18 cellular contexts compared by ENCODE assay signal in the genomic region with DNA sequence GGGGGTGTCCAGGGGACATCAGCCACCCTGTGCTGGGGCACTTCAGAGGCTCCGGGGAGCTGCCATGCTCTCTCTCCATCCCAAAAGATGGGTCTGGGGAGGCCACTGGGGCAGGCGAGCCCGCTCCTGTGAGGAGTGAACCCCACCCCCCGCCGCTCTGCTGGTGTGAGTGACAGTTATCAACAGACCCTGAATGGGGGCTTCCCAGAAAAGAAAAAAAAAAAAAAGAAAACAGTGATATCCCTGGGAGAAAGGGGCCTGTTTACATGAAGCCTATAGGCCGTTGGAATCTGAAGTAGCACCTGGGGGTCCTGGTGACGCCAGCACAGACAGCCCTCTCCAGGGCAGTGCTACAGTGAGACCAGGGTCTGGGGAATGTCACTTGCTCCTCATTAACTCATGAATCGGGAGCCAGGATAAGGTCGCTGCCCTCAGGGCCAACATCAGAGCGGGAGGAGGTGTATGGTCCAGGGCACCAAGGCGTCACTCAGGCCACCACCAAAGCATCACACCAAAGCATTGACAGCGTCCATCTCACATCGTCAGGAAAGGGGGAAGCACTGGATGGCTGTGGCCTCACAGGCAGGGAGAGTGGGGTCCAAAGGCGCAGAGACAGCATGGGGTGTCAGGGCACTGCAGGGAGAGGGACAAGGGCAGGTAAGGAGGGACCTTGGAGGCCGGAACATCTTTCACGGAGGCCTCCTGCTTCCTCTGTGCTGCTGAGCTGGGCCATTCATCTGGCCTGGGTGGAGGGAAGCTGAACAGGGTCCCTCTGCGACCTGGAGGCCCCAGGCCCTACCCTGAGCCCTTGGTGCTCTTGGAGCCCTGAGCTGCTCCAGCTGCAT. TPM values are rescaled to one million over a fixed set of nuclear protein-coding genes. Genes with fewer than 3 reads are reported as not detected.
A peak's percentile ranks its signal among the peaks of the same experiment; 100 is the strongest.
DNase-seq lines count a peak whose midpoint lies in the region; ATAC-seq and TF ChIP-seq lines count a peak whose summit lies in the region.
"Had no signal": no experiment of that assay in that cellular context is flagged by ENCODE, and none has a peak within 500 bp of the region (broad histone marks: within the 10 kb centered on the region; RNA-seq: fewer than 3 reads in every experiment).

No MANE protein-coding gene starts in this region.

- peaks cover 22% of the 10 kb centered on the region for H3K4me1 ChIP-seq in left ventricle myocardium inferior
- H3K4me1 ChIP-seq in effector memory CD4-positive, alpha-beta T cell (ENCODE audit: control insufficient read depth, insufficient read depth, low read length, poor library complexity, severe bottlenecking), result peaks cover 5% of the 10 kb centered on the region
- H3K4me1 ChIP-seq: breast epithelium, Caco-2 had no signal

- H3K9me3 Mint-ChIP-seq in activated CD8-positive, alpha-beta memory T cell treated with anti-CD3 and anti-CD28 coated beads, Interleukin-2, amount 10 ng/mL, durations not matched to agents 7 days and 5 days (ENCODE audit: low read depth), result no peaks in the 10 kb centered on the region
- H3K9me3 Mint-ChIP-seq in WTC11, result no peaks in the 10 kb centered on the region
- H3K9me3 Mint-ChIP-seq: activated CD4-positive, alpha-beta T cell treated with anti-CD3 and anti-CD28 coated beads, Interleukin-2, amount 10 ng/mL, durations not matched to agents 24 days and 14 days had no signal

- peaks cover 5% of the 10 kb centered on the region for H3K36me3 Mint-ChIP-seq in activated CD8-positive, alpha-beta memory T cell treated with anti-CD3 and anti-CD28 coated beads, Interleukin-2, amount 10 ng/mL, durations not matched to agents 7 days and 5 days
- no peaks in the 10 kb centered on the region for H3K36me3 Mint-ChIP-seq in WTC11

- H3K4me1 Mint-ChIP-seq in activated CD8-positive, alpha-beta memory T cell treated with anti-CD3 and anti-CD28 coated beads, Interleukin-2, amount 10 ng/mL, durations not matched to agents 7 days and 5 days, result peaks cover 34% of the 10 kb centered on the region
- peaks cover 11% of the 10 kb centered on the region for H3K4me1 Mint-ChIP-seq in WTC11

- H3K27ac ChIP-seq in left ventricle myocardium inferior (replicated peaks), result peak overlapping the region; percentile 93
- no peak overlapping the region for H3K27ac ChIP-seq in effector memory CD4-positive, alpha-beta T cell (ENCODE audit: insufficient read depth, low read length, poor library complexity, severe bottlenecking)
- H3K27ac ChIP-seq: breast epithelium, epithelial cell of prostate had no signal

- no peaks in the 10 kb centered on the region for H3K36me3 ChIP-seq in left ventricle myocardium inferior
- no peaks in the 10 kb centered on the region for H3K36me3 ChIP-seq in effector memory CD4-positive, alpha-beta T cell (ENCODE audit: control insufficient read depth, insufficient read depth, low read length)
- H3K36me3 ChIP-seq: breast epithelium had no signal

- H3K4me3 Mint-ChIP-seq in activated CD8-positive, alpha-beta memory T cell treated with anti-CD3 and anti-CD28 coated beads, Interleukin-2, amount 10 ng/mL, durations not matched to agents 7 days and 5 days, result no peak overlapping the region
- H3K4me3 Mint-ChIP-seq in WTC11, result no peak overlapping the region
- H3K4me3 Mint-ChIP-seq: activated CD4-positive, alpha-beta T cell treated with anti-CD3 and anti-CD28 coated beads, Interleukin-2, amount 10 ng/mL, durations not matched to agents 24 days and 14 days had no signal

- peak; percentile 10 for DNase-seq in activated CD8-positive, alpha-beta memory T cell treated with anti-CD3 and anti-CD28 coated beads, Interleukin-2, amount 50 U/mL, for 4 hours
- no peak for DNase-seq in activated CD8-positive, alpha-beta memory T cell treated with anti-CD3 and anti-CD28 coated beads, Interleukin-2, amount 10 ng/mL, durations not matched to agents 7 days and 5 days
- DNase-seq in WTC11 (ENCODE audit: low spot score) (peak; percentile 6), left ventricle myocardium inferior (peak; percentile 11), sciatic nerve (ENCODE audit: low spot score) (peak; percentile 45), DMS53 (lab: John Stamatoyannopoulos, UW) (no peak), dedifferentiated amniotic fluid mesenchymal stem cell (ENCODE audit: extremely low spot score) (no peak)
- DNase-seq in effector memory CD4-positive, alpha-beta T cell, result no peak
- DNase-seq: activated CD4-positive, alpha-beta T cell treated with anti-CD3 and anti-CD28 coated beads, Interleukin-2, amount 10 ng/mL, durations not matched to agents 24 days and 14 days; NCI-H2029; NCI-H2227 treated with DMSO at 0.1 percent for 48 hours; NCI-H774; stimulated activated CD4-positive, alpha-beta T cell treated with anti-CD3 and anti-CD28 coated beads, Interleukin-4, amount 100 ng/mL, for 24 hours; stimulated activated naive CD8-positive, alpha-beta T cell treated with anti-CD3 and anti-CD28 coated beads, Interleukin-15, Interleukin-2, amounts not matched to agents 100 U/mL and 50 U/mL, for 24 hours had no signal

- no peak overlapping the region for H3K27ac Mint-ChIP-seq in activated CD8-positive, alpha-beta memory T cell treated with anti-CD3 and anti-CD28 coated beads, Interleukin-2, amount 10 ng/mL, durations not matched to agents 7 days and 5 days
- H3K27ac Mint-ChIP-seq in WTC11, result 0 out of 2 replicates have a peak overlapping the region, but pooled peaks have one; percentile 8
- H3K27ac Mint-ChIP-seq: activated CD4-positive, alpha-beta T cell treated with anti-CD3 and anti-CD28 coated beads, Interleukin-2, amount 10 ng/mL, durations not matched to agents 24 days and 14 days had no signal

- intact Hi-C loops in left ventricle myocardium inferior (cut with micrococcal nuclease) (no loop called here), sciatic nerve (cut with DNase I) (no loop called here)

- H3K9me3 ChIP-seq in left ventricle myocardium inferior (replicated peaks), result no peaks in the 10 kb centered on the region
- H3K9me3 ChIP-seq in effector memory CD4-positive, alpha-beta T cell (ENCODE audit: control insufficient read depth, low read length), result no peaks in the 10 kb centered on the region
- H3K9me3 ChIP-seq: breast epithelium, Caco-2 had no signal

- no peak for ATAC-seq in activated CD8-positive, alpha-beta memory T cell treated with anti-CD3 and anti-CD28 coated beads, Interleukin-2, amount 10 ng/mL, durations not matched to agents 7 days and 5 days
- ATAC-seq in WTC11, result no peak
- ATAC-seq in sciatic nerve, result no peak
- ATAC-seq: stimulated activated naive CD8-positive, alpha-beta T cell treated with anti-CD3 and anti-CD28 coated beads, Interleukin-15, Interleukin-2, amounts not matched to agents 100 U/mL and 50 U/mL, for 24 hours had no signal

- POLR2A ChIA-PET in WTC11 (lab: Charles Lee), result no interaction called here

- H3K27me3 ChIP-seq in left ventricle myocardium inferior (ENCODE audit: low read depth), result no peaks in the 10 kb centered on the region
- H3K27me3 ChIP-seq in effector memory CD4-positive, alpha-beta T cell (replicated peaks; ENCODE audit: control insufficient read depth, insufficient read depth, low read length, poor library complexity, severe bottlenecking), result no peaks in the 10 kb centered on the region
- H3K27me3 ChIP-seq: breast epithelium had no signal

- CTCF ChIA-PET in activated CD8-positive, alpha-beta memory T cell treated with anti-CD3 and anti-CD28 coated beads, Interleukin-2, amount 10 ng/mL, durations not matched to agents 7 days and 5 days (lab: Charles Lee), result no interaction called here
- CTCF ChIA-PET in WTC11 (lab: Charles Lee), result no interaction called here

- H3K27me3 Mint-ChIP-seq in activated CD8-positive, alpha-beta memory T cell treated with anti-CD3 and anti-CD28 coated beads, Interleukin-2, amount 10 ng/mL, durations not matched to agents 7 days and 5 days, result no peaks in the 10 kb centered on the region
- peaks cover 5% of the 10 kb centered on the region for H3K27me3 Mint-ChIP-seq in WTC11 (ENCODE audit: low read depth)
- H3K27me3 Mint-ChIP-seq: activated CD4-positive, alpha-beta T cell treated with anti-CD3 and anti-CD28 coated beads, Interleukin-2, amount 10 ng/mL, durations not matched to agents 24 days and 14 days had no signal

- TF ChIP-seq CTCF in WTC11 (IDR thresholded peaks at IDR 0.05) (no peak), left ventricle myocardium inferior (IDR thresholded peaks at IDR 0.05; ENCODE audit: borderline replicate concordance) (no peak)

- H3K4me3 ChIP-seq in left ventricle myocardium inferior, result no peak overlapping the region
- H3K4me3 ChIP-seq in effector memory CD4-positive, alpha-beta T cell (ENCODE audit: insufficient read depth, low read depth, low read length, poor library complexity, severe bottlenecking), result no peak overlapping the region
- H3K4me3 ChIP-seq: breast epithelium, lung had no signal

TF ChIP-seq in WTC11, 78 proteins besides CTCF, POLR2A, EP300 and RAD21 (continues in another document):
- TF ChIP-seq, protein P1, sequence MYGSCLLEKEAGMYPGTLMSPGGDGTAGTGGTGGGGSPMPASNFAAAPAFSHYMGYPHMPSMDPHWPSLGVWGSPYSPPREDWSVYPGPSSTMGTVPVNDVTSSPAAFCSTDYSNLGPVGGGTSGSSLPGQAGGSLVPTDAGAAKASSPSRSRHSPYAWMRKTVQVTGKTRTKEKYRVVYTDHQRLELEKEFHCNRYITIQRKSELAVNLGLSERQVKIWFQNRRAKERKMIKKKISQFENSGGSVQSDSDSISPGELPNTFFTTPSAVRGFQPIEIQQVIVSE (CRISPR knock-in tag; IDR thresholded peaks at IDR 0.05; ENCODE audit: borderline replicate concordance), result no peak
- TF ChIP-seq SP1 (CRISPR knock-in tag; conservative IDR thresholded peaks at IDR 0.05), result no peak
- TF ChIP-seq, protein P2, sequence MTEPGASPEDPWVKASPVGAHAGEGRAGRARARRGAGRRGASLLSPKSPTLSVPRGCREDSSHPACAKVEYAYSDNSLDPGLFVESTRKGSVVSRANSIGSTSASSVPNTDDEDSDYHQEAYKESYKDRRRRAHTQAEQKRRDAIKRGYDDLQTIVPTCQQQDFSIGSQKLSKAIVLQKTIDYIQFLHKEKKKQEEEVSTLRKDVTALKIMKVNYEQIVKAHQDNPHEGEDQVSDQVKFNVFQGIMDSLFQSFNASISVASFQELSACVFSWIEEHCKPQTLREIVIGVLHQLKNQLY (CRISPR knock-in tag; IDR thresholded peaks at IDR 0.05), result no peak
- no peak for TF ChIP-seq NFE2L1 (CRISPR knock-in tag; IDR thresholded peaks at IDR 0.05)

RNA-seq across cellular contexts. Expression of gene NPHP4, which starts 8.4 kb away (rescaled TPM):
- 10 to 100 TPM; 15.4 to 20.3 TPM for total RNA-seq in activated CD8-positive, alpha-beta memory T cell treated with anti-CD3 and anti-CD28 coated beads, Interleukin-2, amount 10 ng/mL, durations not matched to agents 7 days and 5 days
- total RNA-seq in WTC11 (2021), result 10.6 to 16.8 TPM (median 12.0 TPM) in 3 replicates
- total RNA-seq in left ventricle myocardium inferior, result 3.7 TPM
- 18.0 TPM for total RNA-seq in sciatic nerve

RNA-seq across cellular contexts. Expression of gene KCNAB2, which starts 45.0 kb away (rescaled TPM):
- total RNA-seq in activated CD8-positive, alpha-beta memory T cell treated with anti-CD3 and anti-CD28 coated beads, Interleukin-2, amount 10 ng/mL, durations not matched to agents 7 days and 5 days, result 100 to 1,000 TPM; 248 to 368 TPM
- total RNA-seq in WTC11 (2021) (9.3 to 10.3 TPM (median 9.6 TPM) in 3 replicates), left ventricle myocardium inferior (31.0 TPM), sciatic nerve (20.1 TPM)

Comparison
In these comparisons a context has a peak if more than half of its experiments do, and no peak if none do; other contexts are left out.
1. DNase-seq: peak in activated CD8-positive, alpha-beta memory T cell treated with anti-CD3 and anti-CD28 coated beads, Interleukin-2, amount 50 U/mL, for 4 hours (single experiment), WTC11 (single experiment), left ventricle myocardium inferior (single experiment) and sciatic nerve (single experiment); none in activated CD8-positive, alpha-beta memory T cell treated with anti-CD3 and anti-CD28 coated beads, Interleukin-2, amount 10 ng/mL, durations not matched to agents 7 days and 5 days (single experiment), DMS53 (single experiment), effector memory CD4-positive, alpha-beta T cell (0 of 3) and dedifferentiated amniotic fluid mesenchymal stem cell (single experiment).